ENCODE assay signal across 8 cellular contexts in the genomic region with DNA sequence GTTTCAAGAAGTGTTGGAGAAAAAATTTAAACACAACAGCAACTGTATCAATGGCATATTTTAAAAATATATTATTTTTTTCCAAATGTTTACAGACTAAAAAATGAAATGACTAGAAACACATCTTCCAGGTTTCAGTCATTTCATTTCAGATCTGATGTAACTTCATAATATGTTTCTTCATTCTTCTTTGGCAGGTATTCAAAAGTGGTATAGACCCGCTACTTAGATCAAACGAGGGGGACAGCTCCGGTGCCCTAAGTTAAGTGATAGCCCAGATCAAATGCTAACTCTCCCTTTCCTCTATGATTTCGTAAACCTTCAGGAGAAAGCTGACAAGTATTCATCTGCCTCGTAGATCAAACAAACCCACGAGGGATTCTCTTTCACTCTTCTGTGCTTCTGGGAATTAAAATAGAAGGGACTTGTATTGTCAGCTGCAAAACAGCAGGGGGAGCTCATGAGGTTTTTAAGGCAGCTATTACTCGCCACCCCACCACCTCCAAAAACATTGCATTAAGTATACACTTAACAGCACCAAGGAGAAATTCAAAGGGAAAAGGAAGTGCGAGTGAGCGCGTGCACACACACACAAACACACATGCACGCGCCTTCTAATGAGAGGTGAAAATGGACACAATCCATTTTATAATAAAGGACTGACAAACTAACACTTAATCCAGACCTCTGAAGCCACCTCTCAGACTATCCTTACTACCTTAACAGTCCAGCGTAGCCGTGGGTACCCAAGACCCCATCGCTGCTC. TPM values are rescaled to one million over a fixed set of nuclear protein-coding genes. Genes with fewer than 3 reads are reported as not detected.
DNase-seq lines count a peak whose midpoint lies in the region; ATAC-seq and TF ChIP-seq lines count a peak whose summit lies in the region.

No MANE protein-coding gene starts in this region.

- no peaks in the 10 kb centered on the region for H3K36me3 Mint-ChIP-seq in activated naive CD8-positive, alpha-beta T cell

- H3K4me1 ChIP-seq in cardiac muscle cell (ENCODE audit: low read depth): no peaks in the 10 kb centered on the region

- TF ChIP-seq CTCF in cardiac muscle cell (IDR thresholded peaks at IDR 0.05; ENCODE audit: low read depth, low read length): peak; percentile 80

- intact Hi-C loops in sciatic nerve (cut with DNase I): no loop called here

- in situ Hi-C loops in Caki2 (cut with HindIII; ENCODE audit: low pct_unique_long_range_greater_than_20kb, low sequenced_read_pairs): no loop called here

- peaks cover 4% of the 10 kb centered on the region for H3K27me3 ChIP-seq in cardiac muscle cell

- no peak for TF ChIP-seq EP300 in Ishikawa (IDR thresholded peaks at IDR 0.05; ENCODE audit: borderline replicate concordance)

- H3K36me3 ChIP-seq in cardiac muscle cell: no peaks in the 10 kb centered on the region

- peaks cover 4% of the 10 kb centered on the region for H3K4me1 Mint-ChIP-seq in activated naive CD8-positive, alpha-beta T cell (ENCODE audit: low read depth)

- no peaks in the 10 kb centered on the region for H3K9me3 Mint-ChIP-seq in activated naive CD8-positive, alpha-beta T cell (ENCODE audit: low read depth)

- no peak overlapping the region for H3K4me3 ChIP-seq in cardiac muscle cell

- peak; percentile 87 for TF ChIP-seq RAD21 in Ishikawa (IDR thresholded peaks at IDR 0.05; ENCODE audit: low read depth)

- H3K27ac Mint-ChIP-seq in activated naive CD8-positive, alpha-beta T cell: peak overlapping the region; percentile 74

- no peaks in the 10 kb centered on the region for H3K9me3 ChIP-seq in cardiac muscle cell (ENCODE audit: low read depth)

- peak overlapping the region; percentile 57 for H3K4me3 Mint-ChIP-seq in activated naive CD8-positive, alpha-beta T cell

- H3K27me3 Mint-ChIP-seq in activated naive CD8-positive, alpha-beta T cell: peaks cover 11% of the 10 kb centered on the region

- ATAC-seq in GM19467 (IDR thresholded peaks at IDR 0.05; ENCODE audit: unreplicated experiment) (peak; percentile 72), sciatic nerve (peak; percentile 66)

- DNase-seq in Caki2 (ENCODE audit: low read depth) (peak; percentile 51), SHP77 (lab: John Stamatoyannopoulos, UW) (peak; percentile 14 to 20), cardiac muscle cell (ENCODE audit: low read depth in 1 of 2, low spot score in 1 of 2) (peak; percentile 64 to 87), sciatic nerve (ENCODE audit: low spot score) (no peak), cortex of kidney (lab: John Stamatoyannopoulos, UW) (no peak)

- H3K27ac ChIP-seq in cardiac muscle cell: no peak overlapping the region

TF ChIP-seq in Ishikawa, 13 proteins besides CTCF, POLR2A, EP300 and RAD21:
- TF ChIP-seq YY1 (IDR thresholded peaks at IDR 0.05; ENCODE audit: low read depth) (no peak), FOXM1 (IDR thresholded peaks at IDR 0.05; ENCODE audit: borderline replicate concordance, low read depth) (no peak), TCF12 (IDR thresholded peaks at IDR 0.05; ENCODE audit: low read depth) (no peak)
- TF ChIP-seq, protein P1, sequence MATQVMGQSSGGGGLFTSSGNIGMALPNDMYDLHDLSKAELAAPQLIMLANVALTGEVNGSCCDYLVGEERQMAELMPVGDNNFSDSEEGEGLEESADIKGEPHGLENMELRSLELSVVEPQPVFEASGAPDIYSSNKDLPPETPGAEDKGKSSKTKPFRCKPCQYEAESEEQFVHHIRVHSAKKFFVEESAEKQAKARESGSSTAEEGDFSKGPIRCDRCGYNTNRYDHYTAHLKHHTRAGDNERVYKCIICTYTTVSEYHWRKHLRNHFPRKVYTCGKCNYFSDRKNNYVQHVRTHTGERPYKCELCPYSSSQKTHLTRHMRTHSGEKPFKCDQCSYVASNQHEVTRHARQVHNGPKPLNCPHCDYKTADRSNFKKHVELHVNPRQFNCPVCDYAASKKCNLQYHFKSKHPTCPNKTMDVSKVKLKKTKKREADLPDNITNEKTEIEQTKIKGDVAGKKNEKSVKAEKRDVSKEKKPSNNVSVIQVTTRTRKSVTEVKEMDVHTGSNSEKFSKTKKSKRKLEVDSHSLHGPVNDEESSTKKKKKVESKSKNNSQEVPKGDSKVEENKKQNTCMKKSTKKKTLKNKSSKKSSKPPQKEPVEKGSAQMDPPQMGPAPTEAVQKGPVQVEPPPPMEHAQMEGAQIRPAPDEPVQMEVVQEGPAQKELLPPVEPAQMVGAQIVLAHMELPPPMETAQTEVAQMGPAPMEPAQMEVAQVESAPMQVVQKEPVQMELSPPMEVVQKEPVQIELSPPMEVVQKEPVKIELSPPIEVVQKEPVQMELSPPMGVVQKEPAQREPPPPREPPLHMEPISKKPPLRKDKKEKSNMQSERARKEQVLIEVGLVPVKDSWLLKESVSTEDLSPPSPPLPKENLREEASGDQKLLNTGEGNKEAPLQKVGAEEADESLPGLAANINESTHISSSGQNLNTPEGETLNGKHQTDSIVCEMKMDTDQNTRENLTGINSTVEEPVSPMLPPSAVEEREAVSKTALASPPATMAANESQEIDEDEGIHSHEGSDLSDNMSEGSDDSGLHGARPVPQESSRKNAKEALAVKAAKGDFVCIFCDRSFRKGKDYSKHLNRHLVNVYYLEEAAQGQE (IDR thresholded peaks at IDR 0.05; ENCODE audit: low read depth): no peak

RNA-seq across cellular contexts. Expression of a gene that starts 21.4 kb away (rescaled TPM):
- not detected in 2 replicates for total RNA-seq in Caki2 (2014; rRNA removed; shearing (Covaris generic); ENCODE audit: low replicate concordance)
- total RNA-seq in cardiac muscle cell (not detected in 2 replicates), sciatic nerve (not detected)
- not detected in 2 replicates for polyA plus RNA-seq in cardiac muscle cell

Comparison
In these comparisons a context has a peak if more than half of its experiments do, and no peak if none do; other contexts are left out.
1. DNase-seq: peak in Caki2 (single experiment), SHP77 (2 of 2) and cardiac muscle cell (2 of 2); none in sciatic nerve (single experiment) and cortex of kidney (single experiment).